Comparison of ENCODE assay signal across 19 cellular contexts in the genomic region with DNA sequence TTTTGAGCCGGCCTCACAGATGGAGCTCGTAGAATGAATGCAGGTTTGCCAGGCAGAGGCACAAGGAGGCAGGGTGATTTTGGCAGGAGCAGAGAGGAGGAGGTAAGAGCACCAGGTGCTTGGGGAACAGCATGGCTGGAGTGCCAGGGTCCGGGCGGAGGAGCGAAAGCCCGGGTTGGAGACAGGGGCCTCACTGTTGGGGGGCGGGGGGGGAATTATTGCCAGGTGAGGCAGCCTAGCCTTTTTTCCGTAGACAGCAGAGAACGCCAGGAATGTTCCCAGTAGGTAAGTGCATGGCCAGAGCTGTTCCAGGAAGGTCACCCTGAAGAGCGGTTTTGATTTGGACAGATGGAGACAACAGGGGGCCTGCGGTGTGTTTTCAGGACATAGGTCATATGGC. TPM values are rescaled to one million over a fixed set of nuclear protein-coding genes. Genes with fewer than 3 reads are reported as not detected.
DNase-seq lines count a peak whose midpoint lies in the region; ATAC-seq, FAIRE-seq and TF ChIP-seq lines count a peak whose summit lies in the region.
"Had no signal": no experiment of that assay in that cellular context is flagged by ENCODE, and none has a peak within 500 bp of the region (broad histone marks: within the 10 kb centered on the region; RNA-seq: fewer than 3 reads in every experiment).

No MANE protein-coding gene starts in this region.

- H2AK5ac ChIP-seq in H9 (ENCODE audit: insufficient read length, low read length) (no peak overlapping the region), H1 (ENCODE audit: low read depth, low read length) (no peak overlapping the region)

- no peak for TF ChIP-seq CTCF in H9 (conservative IDR thresholded peaks at IDR 0.05)
- TF ChIP-seq CTCF in H1 (IDR thresholded peaks at IDR 0.05; ENCODE audit: control extremely low read depth in 1 of 3, insufficient read depth in 1 of 3, low read depth in 1 of 3, low read length in 3 of 3), result no peak
- no peak for TF ChIP-seq CTCF in progenitor cell of endocrine pancreas (IDR thresholded peaks at IDR 0.05; ENCODE audit: unreplicated experiment)

- H4K8ac ChIP-seq in H9 (replicated peaks; ENCODE audit: insufficient read length, low read depth, low read length), result no peak overlapping the region
- peak overlapping the region; percentile 51; the same call in 1 of the 2 replicates for H4K8ac ChIP-seq in H1 (ENCODE audit: extremely low read depth, insufficient read depth, low read length)

- no peak overlapping the region for H3K18ac ChIP-seq in H9 (ENCODE audit: insufficient read length, low read depth, low read length)
- no peak overlapping the region for H3K18ac ChIP-seq in H1 (ENCODE audit: extremely low read depth, low read length)

- H3K9me3 ChIP-seq in H9 (ENCODE audit: control insufficient read depth, low read depth, low read length) (no peaks in the 10 kb centered on the region), H1 (ENCODE audit: insufficient read depth in 2 of 2, low read depth in 1 of 2, low read length in 1 of 2) (no peaks in the 10 kb centered on the region)

- no peak overlapping the region for H2AFZ ChIP-seq in H9 (ENCODE audit: low read length)
- H2AFZ ChIP-seq in H1 (ENCODE audit: low read length), result no peak overlapping the region

- H3K27ac Mint-ChIP-seq in H9 (no peak overlapping the region; a peak in 1 of 7 replicates), progenitor cell of endocrine pancreas (peak overlapping the region; percentile 15)
- H3K27ac Mint-ChIP-seq: CD4-positive, alpha-beta memory T cell had no signal

- H3K23ac ChIP-seq in H9 (ENCODE audit: insufficient read length, low read depth, low read length) (no peak overlapping the region), H1 (ENCODE audit: insufficient read length) (no peak overlapping the region)

- H2BK20ac ChIP-seq in H9 (ENCODE audit: low read depth, low read length, poor library complexity, severe bottlenecking) (no peak overlapping the region), H1 (ENCODE audit: low read length) (no peak overlapping the region)

- no peak overlapping the region for H2BK12ac ChIP-seq in H9 (ENCODE audit: insufficient read length, low read depth, low read length)
- no peak overlapping the region for H2BK12ac ChIP-seq in H1 (ENCODE audit: low read depth, low read length)

- no peak for ATAC-seq in HG02970 (IDR thresholded peaks at IDR 0.05; ENCODE audit: low FRiP score, unreplicated experiment)
- ATAC-seq: HCT116 had no signal

- POLR2A ChIA-PET in H1 (lab: Charles Lee; ENCODE audit: partially characterized antibody), result no interaction called here

- H3K79me2 ChIP-seq in H9 (ENCODE audit: insufficient read depth, low read length) (no peaks in the 10 kb centered on the region), H1 (ENCODE audit: control insufficient read depth in 1 of 2, insufficient read depth in 2 of 2, low read length in 2 of 2) (no peaks in the 10 kb centered on the region)

- no peak for TF ChIP-seq RAD21 in H1 (IDR thresholded peaks at IDR 0.05 in 1 of 2, conservative IDR thresholded peaks at IDR 0.05 in 1 of 2; ENCODE audit: low read depth in 2 of 2, low read length in 2 of 2)

- no peak for FAIRE-seq in H1 (lab: Jason Lieb, UNC)
- FAIRE-seq: GM12891, GM18507 had no signal

- no peak overlapping the region for H3K9ac ChIP-seq in H9 (ENCODE audit: extremely low read depth, insufficient read length, low read length)
- no peak overlapping the region for H3K9ac ChIP-seq in H1 (replicated peaks in 1 of 4; ENCODE audit: extremely low read depth in 1 of 4, low read depth in 3 of 4, low read length in 3 of 4)

- H3K4me3 ChIP-seq in H1 (ENCODE audit: extremely low read depth in 1 of 4, insufficient read depth in 2 of 4, low read depth in 3 of 4, low read length in 4 of 4), result no peak overlapping the region

- H3K56ac ChIP-seq in H9 (ENCODE audit: insufficient read length, low read depth, low read length) (no peak overlapping the region), H1 (replicated peaks; ENCODE audit: insufficient read length, low read depth, low read length) (no peak overlapping the region)

- DNase-seq in H9 (no peak), cerebellar cortex (ENCODE audit: low spot score) (peak; percentile 89), H1 (ENCODE audit: low read depth in 1 of 2, low spot score in 2 of 2) (no peak), progenitor cell of endocrine pancreas (ENCODE audit: low spot score, unreplicated experiment) (no peak), HUDEP-2 (lab: John Stamatoyannopoulos, UW; ENCODE audit: unreplicated experiment in 76 of 76) (no peak), NCI-H748 treated with DMSO at 0.1 percent for 48 hours (lab: John Stamatoyannopoulos, UW) (no peak)
- no peak for DNase-seq in activated CD4-positive, alpha-beta T cell treated with anti-CD3 and anti-CD28 coated beads for 4 hours
- DNase-seq: Calu3; CD4-positive, alpha-beta memory T cell; COR-L47; DMS53; DND-41; GF-D8; GOT3; H7 had no signal

- H4K91ac ChIP-seq in H9 (ENCODE audit: insufficient read length, low read depth, low read length) (no peak overlapping the region), H1 (replicated peaks; ENCODE audit: insufficient read length, low read length) (no peak overlapping the region)

- H3K4me2 ChIP-seq in H9 (ENCODE audit: insufficient read depth, insufficient read length, low read length) (no peak overlapping the region), H1 (ENCODE audit: insufficient read depth in 1 of 2, low read depth in 2 of 2, low read length in 2 of 2) (no peak overlapping the region)

- H4K20me1 ChIP-seq in H9 (ENCODE audit: control insufficient read depth, insufficient read depth, insufficient read length), result no peaks in the 10 kb centered on the region
- H4K20me1 ChIP-seq in H1 (replicated peaks in 1 of 2; ENCODE audit: control insufficient read depth in 1 of 2, insufficient read depth in 2 of 2, low read length in 2 of 2), result no peaks in the 10 kb centered on the region

- H2BK15ac ChIP-seq in H9 (ENCODE audit: low read depth, low read length), result no peak overlapping the region
- H2BK15ac ChIP-seq in H1 (ENCODE audit: low read length), result no peak overlapping the region

- no peak overlapping the region for H3K4me3 Mint-ChIP-seq in H9
- no peak overlapping the region for H3K4me3 Mint-ChIP-seq in progenitor cell of endocrine pancreas (ENCODE audit: low read depth)
- H3K4me3 Mint-ChIP-seq: CD4-positive, alpha-beta memory T cell had no signal

- H3K4me1 ChIP-seq in H9 (ENCODE audit: insufficient read depth, low read length) (no peaks in the 10 kb centered on the region), H1 (replicated peaks in 1 of 4; ENCODE audit: control insufficient read depth in 3 of 4, insufficient read depth in 4 of 4, low read length in 3 of 4) (no peaks in the 10 kb centered on the region; a peak in 1 of 7 replicates)

- CTCF ChIA-PET in H1 (lab: Charles Lee; ENCODE audit: partially characterized antibody), result interaction anchor here (0.6 to 4.7 kb wide), 6 partner anchors 9 to 52 kb away, joined by 4 to 32 read pairs (median 5); a partner anchor contains a TSS

- no peak overlapping the region for H2BK120ac ChIP-seq in H9 (ENCODE audit: low read depth, low read length, poor library complexity, severe bottlenecking)
- no peak overlapping the region for H2BK120ac ChIP-seq in H1 (replicated peaks; ENCODE audit: low read depth, low read length)

- H3K23me2 ChIP-seq in H9 (ENCODE audit: insufficient read length, low read depth, low read length, poor library complexity, severe bottlenecking), result no peaks in the 10 kb centered on the region
- no peaks in the 10 kb centered on the region for H3K23me2 ChIP-seq in H1 (ENCODE audit: low read depth, low read length)

- H3K4me1 Mint-ChIP-seq in H9 (peaks cover 3 to 6% of the 10 kb centered on the region in 2 experiments; a peak in 3 of 4 replicates), progenitor cell of endocrine pancreas (ENCODE audit: low read depth) (no peaks in the 10 kb centered on the region)
- H3K4me1 Mint-ChIP-seq: CD4-positive, alpha-beta memory T cell had no signal

- no peak overlapping the region for H3K27ac ChIP-seq in H9 (ENCODE audit: insufficient read length, low read depth, low read length)
- H3K27ac ChIP-seq in H1 (ENCODE audit: low read depth, low read length), result no peak overlapping the region

- no CpG with 5 or more reads among the region's 11 CpGs for WGBS in H9 (ENCODE audit: extremely low coverage, insufficient read length, low lambda C conversion rate)
- 76% methylated on average over 10 of the region's 11 CpGs; no CpG with 5 or more reads in 1 of the 2 experiments for WGBS in H1 (ENCODE audit: extremely low coverage in 1 of 2, insufficient coverage in 1 of 2, insufficient read length in 1 of 2, insufficient replicate concordance in 2 of 2, low coverage in 1 of 2, low lambda C conversion rate in 2 of 2, missing lambda C conversion rate in 1 of 2), 2 experiments

- H3K4ac ChIP-seq in H9 (ENCODE audit: low read depth, low read length) (no peak overlapping the region), H1 (replicated peaks; ENCODE audit: insufficient read length, low read depth, low read length) (no peak overlapping the region)

- H3K14ac ChIP-seq in H9 (ENCODE audit: insufficient read depth, low read length) (peak overlapping the region; percentile 8; the same call in 1 of the 2 replicates), H1 (ENCODE audit: insufficient read length) (no peak overlapping the region)

- H4K5ac ChIP-seq in H9 (ENCODE audit: insufficient read length, low read depth, low read length) (no peak overlapping the region), H1 (ENCODE audit: insufficient read length, low read depth, low read length) (no peak overlapping the region)

- H3K36me3 Mint-ChIP-seq in H9 (ENCODE audit: insufficient read depth in 1 of 3, low read depth in 3 of 3), result no peaks in the 10 kb centered on the region; a peak in 1 of 7 replicates
- no peaks in the 10 kb centered on the region for H3K36me3 Mint-ChIP-seq in progenitor cell of endocrine pancreas (ENCODE audit: insufficient read depth)
- H3K36me3 Mint-ChIP-seq: CD4-positive, alpha-beta memory T cell had no signal

- no peak overlapping the region for H3T11ph ChIP-seq in H9 (ENCODE audit: low read length)

- H3K36me3 ChIP-seq in H1 (ENCODE audit: control insufficient read depth in 2 of 4, insufficient read depth in 4 of 4, low read length in 3 of 4), result no peaks in the 10 kb centered on the region

- H3K27me3 Mint-ChIP-seq in H9 (ENCODE audit: low read depth) (peaks cover 2% of the 10 kb centered on the region), progenitor cell of endocrine pancreas (peaks cover 51% of the 10 kb centered on the region)

- no peak for TF ChIP-seq POLR2A in H1 (IDR thresholded peaks at IDR 0.05; ENCODE audit: control extremely low read depth in 1 of 2, low read depth in 2 of 2, low read length in 2 of 2)

- H3K9me3 Mint-ChIP-seq in H9 (no peaks in the 10 kb centered on the region), progenitor cell of endocrine pancreas (ENCODE audit: low read depth) (no peaks in the 10 kb centered on the region)

- TF ChIP-seq EP300 in H1 (IDR thresholded peaks at IDR 0.05; ENCODE audit: borderline replicate concordance in 1 of 2, low read depth in 2 of 2, low read length in 2 of 2), result no peak

- H2BK5ac ChIP-seq in H9 (ENCODE audit: insufficient read length, low read length) (no peak overlapping the region), H1 (ENCODE audit: low read depth, low read length) (no peak overlapping the region)

- H3K27me3 ChIP-seq in H9 (ENCODE audit: insufficient read depth, low read length) (no peaks in the 10 kb centered on the region), H1 (replicated peaks in 1 of 4; ENCODE audit: control insufficient read depth in 3 of 4, extremely low read depth in 1 of 4, insufficient read depth in 3 of 4, low read length in 3 of 4) (no peaks in the 10 kb centered on the region)

- H3K79me1 ChIP-seq in H9 (ENCODE audit: insufficient read depth, low read depth, low read length, poor library complexity, severe bottlenecking) (no peaks in the 10 kb centered on the region), H1 (ENCODE audit: low read depth, low read length) (no peaks in the 10 kb centered on the region)

RNA-seq across cellular contexts. Expression of a gene that starts 9.5 kb away (rescaled TPM):
- total RNA-seq in H9 (2021), result 10.7 and 11.0 TPM in 2 replicates
- 16.0 and 17.4 TPM in 2 replicates for total RNA-seq in H1 (2021; fragmentation: NEBNext Ultra II Directional; extraction: Animal tissue kit (Norgen Biotek cat#: 25700))
- polyA plus RNA-seq in H1 (2011; rRNA removed), result 10.4 and 18.4 TPM in 2 replicates
- polyA plus RNA-seq in H1 (2011; cell fraction: cytosol; rRNA removed), result 12.8 TPM
- polyA plus RNA-seq in H1 (2011; cell fraction: nucleus; rRNA removed), result 19.3 TPM
- polyA plus RNA-seq in H1 (2012, experiment 1 of 2), result 12.4 to 19.0 TPM (median 18.1 TPM) in 4 replicates
- 15.2 TPM for polyA plus RNA-seq in H1 (2012, experiment 2 of 2)
- 10.6 TPM for polyA plus RNA-seq in H1 (2013, experiment 1 of 2)
- 8.8 TPM for polyA plus RNA-seq in H1 (2013, experiment 2 of 2)
- 6.3 and 10.2 TPM in 2 replicates for polyA minus RNA-seq in H1 (2011; rRNA and poly(A)+ RNA removed)
- polyA minus RNA-seq in H1 (2011; cell fraction: cytosol; rRNA and poly(A)+ RNA removed), result 12.8 TPM
- 12.0 TPM for polyA minus RNA-seq in H1 (2011; cell fraction: nucleus; rRNA and poly(A)+ RNA removed)
- 2.5 and 3.3 TPM in 2 replicates for total RNA-seq in progenitor cell of endocrine pancreas
- total RNA-seq: CD4-positive, alpha-beta memory T cell had no signal
- polyA plus RNA-seq: CD4-positive, alpha-beta memory T cell had no signal
